11 cellular contexts compared by ENCODE assay signal in genomic region chr1:37498872-37499617, GRCh38. TPM values are rescaled to one million over a fixed set of nuclear protein-coding genes. Genes with fewer than 3 reads are reported as not detected.
DNase-seq lines count a peak whose midpoint lies in the region; ATAC-seq and TF ChIP-seq lines count a peak whose summit lies in the region.
"Had no signal": no experiment of that assay in that cellular context is flagged by ENCODE, and none has a peak within 500 bp of the region (broad histone marks: within the 10 kb centered on the region; RNA-seq: fewer than 3 reads in every experiment).

No MANE protein-coding gene starts in this region.

- no peaks in the 10 kb centered on the region for H3K9me3 Mint-ChIP-seq in activated naive CD4-positive, alpha-beta T cell treated with anti-CD3 and anti-CD28 coated beads for 36 hours

- peaks cover 0 to 38% (median 23%) of the 10 kb centered on the region in 4 donors for H3K4me1 ChIP-seq in sigmoid colon

- ATAC-seq in HG02588 (IDR thresholded peaks at IDR 0.05; ENCODE audit: unreplicated experiment), result no peak
- ATAC-seq in GM19452 (IDR thresholded peaks at IDR 0.05; ENCODE audit: unreplicated experiment), result no peak

- no peak overlapping the region for H3K4me3 ChIP-seq in sigmoid colon
- H3K4me3 ChIP-seq: skin epidermis, vagina had no signal

- H3K27me3 Mint-ChIP-seq in activated naive CD4-positive, alpha-beta T cell treated with anti-CD3 and anti-CD28 coated beads for 36 hours (ENCODE audit: low read depth), result no peaks in the 10 kb centered on the region

- no peak for TF ChIP-seq POLR2A in sigmoid colon (IDR thresholded peaks at IDR 0.05)

- intact Hi-C loops in sigmoid colon (cut with DNase I), result loop anchor here (5.0 kb wide), 1 partner anchor 58 kb away; the partner anchor contains the start of gene DNALI1
- intact Hi-C loops in activated naive CD4-positive, alpha-beta T cell treated with anti-CD3 and anti-CD28 coated beads for 36 hours (cut with micrococcal nuclease), result no loop called here

- H3K27ac ChIP-seq in sigmoid colon, result peak overlapping the region; percentile 39 to 81 (median 71)
- H3K27ac ChIP-seq: vagina had no signal

- 52 to 80% methylated on average over 4 of the region's 4 CpGs for WGBS in sigmoid colon, 2 donors

- no peaks in the 10 kb centered on the region for H3K27me3 ChIP-seq in sigmoid colon
- H3K27me3 ChIP-seq: vagina had no signal

- H3K36me3 Mint-ChIP-seq in activated naive CD4-positive, alpha-beta T cell treated with anti-CD3 and anti-CD28 coated beads for 36 hours (ENCODE audit: low read depth), result peaks cover 9% of the 10 kb centered on the region

- TF ChIP-seq CTCF in sigmoid colon (IDR thresholded peaks at IDR 0.05), result no peak

- H3K27ac Mint-ChIP-seq in activated naive CD4-positive, alpha-beta T cell treated with anti-CD3 and anti-CD28 coated beads for 36 hours, result no peak overlapping the region

- no peak for TF ChIP-seq EP300 in sigmoid colon (IDR thresholded peaks at IDR 0.05)

- DNase-seq in HCEC 1CT (peak; percentile 58), SHP77 treated with DMSO at 0.1 percent for 48 hours (lab: John Stamatoyannopoulos, UW) (peak; percentile 44), foreskin melanocyte (peak; percentile 57), sigmoid colon (no peak)
- no peak for DNase-seq in activated naive CD4-positive, alpha-beta T cell treated with anti-CD3 and anti-CD28 coated beads for 36 hours
- no peak for DNase-seq in activated CD8-positive, alpha-beta memory T cell treated with anti-CD3 and anti-CD28 coated beads, Interleukin-2, amount 50 U/mL, for 4 hours
- DNase-seq: NCI-H446 treated with DMSO at 0.1 percent for 48 hours had no signal

- no peaks in the 10 kb centered on the region for H3K9me3 ChIP-seq in sigmoid colon
- H3K9me3 ChIP-seq: vagina had no signal

- CTCF ChIA-PET in activated naive CD4-positive, alpha-beta T cell treated with anti-CD3 and anti-CD28 coated beads for 36 hours (lab: Charles Lee), result interaction anchor here (0.9 to 8.8 kb wide), 2 partner anchors 12 to 20 kb away, joined by 5 to 83 read pairs; no protein-coding TSS in a partner anchor

- no peak overlapping the region for H3K4me3 Mint-ChIP-seq in activated naive CD4-positive, alpha-beta T cell treated with anti-CD3 and anti-CD28 coated beads for 36 hours

- peaks cover 12% of the 10 kb centered on the region for H3K4me1 Mint-ChIP-seq in activated naive CD4-positive, alpha-beta T cell treated with anti-CD3 and anti-CD28 coated beads for 36 hours (ENCODE audit: low read depth)

- H3K36me3 ChIP-seq in sigmoid colon, result peaks cover 0 to 63% (median 23%) of the 10 kb centered on the region in 4 donors

RNA-seq across cellular contexts. Expression of gene MEAF6, which starts 15.5 kb away (rescaled TPM):
- total RNA-seq in sigmoid colon, result 10 to 100 TPM; 64.0 to 84.5 (median 79.9) TPM
- polyA plus RNA-seq in sigmoid colon, result 10 to 100 TPM; 43.0 to 51.6 (median 50.5) TPM
- 10 to 100 TPM; 57.5 to 62.8 TPM for total RNA-seq in activated naive CD4-positive, alpha-beta T cell treated with anti-CD3 and anti-CD28 coated beads for 36 hours

RNA-seq across cellular contexts. Expression of gene ZC3H12A, which starts 24.7 kb away (rescaled TPM):
- 10 to 100 TPM in 1 of 4 donors, 1 to 10 TPM in 3; 7.4 to 25.8 (median 8.5) TPM for total RNA-seq in sigmoid colon
- 10 to 100 TPM; 14.4 to 72.4 (median 15.3) TPM for polyA plus RNA-seq in sigmoid colon
- total RNA-seq in activated naive CD4-positive, alpha-beta T cell treated with anti-CD3 and anti-CD28 coated beads for 36 hours, result 10 to 100 TPM; 29.0 to 33.6 TPM

RNA-seq across cellular contexts. Expression of gene SNIP1, which starts 55.0 kb away (rescaled TPM):
- total RNA-seq in sigmoid colon, result 10 to 100 TPM in 3 of 4 donors, 1 to 10 TPM in 1; 7.2 to 20.4 (median 12.8) TPM
- 1 to 10 TPM; 3.6 to 6.4 (median 6.2) TPM for polyA plus RNA-seq in sigmoid colon
- total RNA-seq in activated naive CD4-positive, alpha-beta T cell treated with anti-CD3 and anti-CD28 coated beads for 36 hours, result 10 to 100 TPM; 14.3 to 15.3 TPM

RNA-seq across cellular contexts. Expression of gene DNALI1, which starts 57.7 kb away (rescaled TPM):
- total RNA-seq in sigmoid colon, result 10 to 100 TPM in 2 of 4 donors, 1 to 10 TPM in 2; 7.5 to 13.0 (median 9.3) TPM
- 1 to 10 TPM; 4.6 to 6.6 (median 4.8) TPM for polyA plus RNA-seq in sigmoid colon
- not detected for total RNA-seq in activated naive CD4-positive, alpha-beta T cell treated with anti-CD3 and anti-CD28 coated beads for 36 hours

Comparison
In these comparisons a context has a peak if more than half of its experiments do, and no peak if none do; other contexts are left out.
1. DNase-seq: peak in HCEC 1CT (single experiment), SHP77 treated with DMSO at 0.1 percent for 48 hours (single experiment) and foreskin melanocyte (single experiment); none in sigmoid colon (single experiment), activated naive CD4-positive, alpha-beta T cell treated with anti-CD3 and anti-CD28 coated beads for 36 hours (single experiment) and activated CD8-positive, alpha-beta memory T cell treated with anti-CD3 and anti-CD28 coated beads, Interleukin-2, amount 50 U/mL, for 4 hours (single experiment).